In genomic region chr12:126667340-126667739, GRCh38 we compare ENCODE assay signal across 17 cellular contexts.
DNase-seq lines count a peak whose midpoint lies in the region; ATAC-seq and TF ChIP-seq lines count a peak whose summit lies in the region.
"Had no signal": no experiment of that assay in that cellular context is flagged by ENCODE, and none has a peak within 500 bp of the region (broad histone marks: within the 10 kb centered on the region; RNA-seq: fewer than 3 reads in every experiment).

No MANE protein-coding gene starts in this region.

- peak overlapping the region; percentile 52 for H3K27ac ChIP-seq in PC-9
- peak overlapping the region; percentile 99 for H3K27ac ChIP-seq in osteoblast (ENCODE audit: low read depth, low read length)
- H3K27ac ChIP-seq: heart left ventricle, prostate gland, VCaP had no signal

- H3K4me3 ChIP-seq in PC-9 (no peak overlapping the region), epithelial cell of esophagus (ENCODE audit: low read length) (no peak overlapping the region), osteoblast (ENCODE audit: insufficient read depth, low read length) (no peak overlapping the region)
- H3K4me3 ChIP-seq: heart left ventricle, prostate gland had no signal

- no peak overlapping the region for H3K27ac Mint-ChIP-seq in natural killer cell treated with Interleukin-12 subunit alpha and Interleukin-12 subunit beta and Interleukin-15 and Interleukin-18, amount 100 ng/mL, for 72 hours
- H3K27ac Mint-ChIP-seq: brain had no signal

- H3K9me3 ChIP-seq in PC-9 (ENCODE audit: insufficient read depth, low read depth) (no peaks in the 10 kb centered on the region), osteoblast (ENCODE audit: low read depth, low read length) (peaks cover 3% of the 10 kb centered on the region)
- H3K9me3 ChIP-seq: prostate gland had no signal

- H3K9me3 Mint-ChIP-seq in natural killer cell treated with Interleukin-12 subunit alpha and Interleukin-12 subunit beta and Interleukin-15 and Interleukin-18, amount 100 ng/mL, for 72 hours, result peaks cover 12% of the 10 kb centered on the region

- H3K4me2 ChIP-seq in PC-9 (peak overlapping the region; percentile 23; the same call in 1 of the 2 replicates), osteoblast (ENCODE audit: insufficient read depth, low read length) (peak overlapping the region; percentile 47)

- TF ChIP-seq CTCF in PC-9 (conservative IDR thresholded peaks at IDR 0.05) (no peak), epithelial cell of esophagus (IDR thresholded peaks at IDR 0.05; ENCODE audit: insufficient read depth, low read depth, low read length, missing control alignments) (no peak), osteoblast (IDR thresholded peaks at IDR 0.05; ENCODE audit: extremely low read depth, low read depth, low read length) (no peak), GM10266 (IDR thresholded peaks at IDR 0.05; ENCODE audit: control insufficient read depth, insufficient read depth, low read depth, missing control alignments) (no peak)

- DNase-seq in EL (peak; percentile 12), PC-9 (peak in 1 of 2 experiments; percentile 30), epithelial cell of esophagus (ENCODE audit: low read depth) (peak; percentile 54), osteoblast (ENCODE audit: insufficient read length, low spot score, missing footprints) (no peak), GM10266 (ENCODE audit: extremely low spot score) (no peak)
- no peak for DNase-seq in natural killer cell treated with Interleukin-12 subunit alpha and Interleukin-12 subunit beta and Interleukin-15 and Interleukin-18, amount 100 ng/mL, for 72 hours (ENCODE audit: low spot score)
- DNase-seq: activated CD8-positive, alpha-beta memory T cell treated with anti-CD3 and anti-CD28 coated beads for 24 hours; activated effector memory CD4-positive, alpha-beta T cell treated with anti-CD3 and anti-CD28 coated beads, Interleukin-2, amount 50 U/mL, for 16 hours; heart left ventricle; IMR-90; left colon; NCI-H446 treated with DMSO at 0.1 percent for 48 hours had no signal

- H3F3A ChIP-seq in PC-9 (ENCODE audit: insufficient read depth, low read depth), result peaks cover 6% of the 10 kb centered on the region

- CTCF ChIA-PET in PC-9 (lab: Charles Lee), result interaction anchor here (0.5 to 0.6 kb wide), 2 partner anchors 11 to 271 kb away, joined by 3 to 5 read pairs; no protein-coding TSS in a partner anchor

- no peaks in the 10 kb centered on the region for H3K9me2 ChIP-seq in PC-9 (ENCODE audit: insufficient read depth)

- no peaks in the 10 kb centered on the region for H3K36me3 ChIP-seq in PC-9 (ENCODE audit: low read depth)
- H3K36me3 ChIP-seq in osteoblast (ENCODE audit: insufficient read depth, low read length), result no peaks in the 10 kb centered on the region
- H3K36me3 ChIP-seq: heart left ventricle, prostate gland had no signal

- peaks cover 23% of the 10 kb centered on the region for H3K4me1 ChIP-seq in PC-9 (replicated peaks; ENCODE audit: insufficient read depth)
- peaks cover 37% of the 10 kb centered on the region for H3K4me1 ChIP-seq in osteoblast (ENCODE audit: insufficient read depth, low read length)
- H3K4me1 ChIP-seq: heart left ventricle, prostate gland had no signal

- H3K4me3 Mint-ChIP-seq in natural killer cell treated with Interleukin-12 subunit alpha and Interleukin-12 subunit beta and Interleukin-15 and Interleukin-18, amount 100 ng/mL, for 72 hours, result no peak overlapping the region
- H3K4me3 Mint-ChIP-seq: brain had no signal

- H3K79me2 ChIP-seq in PC-9 (ENCODE audit: low read depth) (no peaks in the 10 kb centered on the region), osteoblast (ENCODE audit: insufficient read depth, low read length) (no peaks in the 10 kb centered on the region)

- no peaks in the 10 kb centered on the region for H3K27me3 Mint-ChIP-seq in natural killer cell treated with Interleukin-12 subunit alpha and Interleukin-12 subunit beta and Interleukin-15 and Interleukin-18, amount 100 ng/mL, for 72 hours

- no peaks in the 10 kb centered on the region for H3K4me1 Mint-ChIP-seq in natural killer cell treated with Interleukin-12 subunit alpha and Interleukin-12 subunit beta and Interleukin-15 and Interleukin-18, amount 100 ng/mL, for 72 hours (ENCODE audit: low read depth in 2 of 2)
- H3K4me1 Mint-ChIP-seq: brain had no signal

- H4K20me1 ChIP-seq in PC-9 (ENCODE audit: insufficient read depth) (no peaks in the 10 kb centered on the region), osteoblast (ENCODE audit: insufficient read depth, low read length) (no peaks in the 10 kb centered on the region)

- BruUV-seq in PC-9 (replicated peaks; lab: Mats Ljungman, UMichigan), result no TSS peak

- H2AFZ ChIP-seq in PC-9 (no peak overlapping the region), osteoblast (ENCODE audit: low read length) (no peak overlapping the region)

- H3K27me3 ChIP-seq in PC-9 (ENCODE audit: insufficient read depth, low read depth) (no peaks in the 10 kb centered on the region), osteoblast (ENCODE audit: insufficient read depth, low read length) (no peaks in the 10 kb centered on the region)
- H3K27me3 ChIP-seq: heart left ventricle had no signal

- intact Hi-C loops in PC-9 (cut with micrococcal nuclease; ENCODE audit: unreplicated experiment), result no loop called here

- ATAC-seq in GM21360 (IDR thresholded peaks at IDR 0.05; ENCODE audit: unreplicated experiment), result no peak
- no peak for ATAC-seq in natural killer cell treated with Interleukin-12 subunit alpha and Interleukin-12 subunit beta and Interleukin-15 and Interleukin-18, amount 100 ng/mL, for 72 hours
- no peak for ATAC-seq in HG02840 (IDR thresholded peaks at IDR 0.05; ENCODE audit: low FRiP score, unreplicated experiment)
- ATAC-seq: heart left ventricle, left colon had no signal

- POLR2A ChIA-PET in PC-9 (lab: Charles Lee; ENCODE audit: unreplicated experiment), result no interaction called here

- H3K36me3 Mint-ChIP-seq in natural killer cell treated with Interleukin-12 subunit alpha and Interleukin-12 subunit beta and Interleukin-15 and Interleukin-18, amount 100 ng/mL, for 72 hours, result no peaks in the 10 kb centered on the region
- H3K36me3 Mint-ChIP-seq: brain had no signal

Comparison
In these comparisons a context has a peak if more than half of its experiments do, and no peak if none do; other contexts are left out.
1. DNase-seq: peak in EL (single experiment) and epithelial cell of esophagus (single experiment); none in osteoblast (single experiment), GM10266 (single experiment) and natural killer cell treated with Interleukin-12 subunit alpha and Interleukin-12 subunit beta and Interleukin-15 and Interleukin-18, amount 100 ng/mL, for 72 hours (single experiment).